Comparison of ENCODE assay signal across 2 cellular contexts in genomic region chr5:74254257-74254656, GRCh38.
A peak's percentile ranks its signal among the peaks of the same experiment; 100 is the strongest.
TF ChIP-seq lines count a peak whose summit lies in the region.

No MANE protein-coding gene starts in this region.

TF ChIP-seq in HEK293, 187 proteins besides CTCF, POLR2A, EP300 and RAD21:
- TF ChIP-seq ZNF335 (tag by site-specific recombination; conservative IDR thresholded peaks at IDR 0.05) (no peak), OVOL3 (tag by site-specific recombination; IDR thresholded peaks at IDR 0.05) (no peak), ZNF837 (tag by site-specific recombination; IDR thresholded peaks at IDR 0.05) (no peak), TSHZ1 (tag by site-specific recombination; IDR thresholded peaks at IDR 0.05; ENCODE audit: borderline replicate concordance) (no peak), ZNF324 (tag by site-specific recombination; IDR thresholded peaks at IDR 0.05) (no peak), SCRT2 (tag by site-specific recombination; IDR thresholded peaks at IDR 0.05) (peak; percentile 85), ZSCAN16 (tag by site-specific recombination; IDR thresholded peaks at IDR 0.05) (no peak), ZNF473 (tag by site-specific recombination; IDR thresholded peaks at IDR 0.05) (no peak), ZNF561 (tag by site-specific recombination; IDR thresholded peaks at IDR 0.05; ENCODE audit: borderline replicate concordance) (no peak), PRDM4 (tag by site-specific recombination; IDR thresholded peaks at IDR 0.05) (no peak), ZNF488 (tag by site-specific recombination; IDR thresholded peaks at IDR 0.05) (no peak), ZNF610 (tag by site-specific recombination; IDR thresholded peaks at IDR 0.05; ENCODE audit: borderline replicate concordance) (no peak), SCRT1 (tag by site-specific recombination; IDR thresholded peaks at IDR 0.05; ENCODE audit: borderline replicate concordance) (peak; percentile 87)
- TF ChIP-seq, protein P1, sequence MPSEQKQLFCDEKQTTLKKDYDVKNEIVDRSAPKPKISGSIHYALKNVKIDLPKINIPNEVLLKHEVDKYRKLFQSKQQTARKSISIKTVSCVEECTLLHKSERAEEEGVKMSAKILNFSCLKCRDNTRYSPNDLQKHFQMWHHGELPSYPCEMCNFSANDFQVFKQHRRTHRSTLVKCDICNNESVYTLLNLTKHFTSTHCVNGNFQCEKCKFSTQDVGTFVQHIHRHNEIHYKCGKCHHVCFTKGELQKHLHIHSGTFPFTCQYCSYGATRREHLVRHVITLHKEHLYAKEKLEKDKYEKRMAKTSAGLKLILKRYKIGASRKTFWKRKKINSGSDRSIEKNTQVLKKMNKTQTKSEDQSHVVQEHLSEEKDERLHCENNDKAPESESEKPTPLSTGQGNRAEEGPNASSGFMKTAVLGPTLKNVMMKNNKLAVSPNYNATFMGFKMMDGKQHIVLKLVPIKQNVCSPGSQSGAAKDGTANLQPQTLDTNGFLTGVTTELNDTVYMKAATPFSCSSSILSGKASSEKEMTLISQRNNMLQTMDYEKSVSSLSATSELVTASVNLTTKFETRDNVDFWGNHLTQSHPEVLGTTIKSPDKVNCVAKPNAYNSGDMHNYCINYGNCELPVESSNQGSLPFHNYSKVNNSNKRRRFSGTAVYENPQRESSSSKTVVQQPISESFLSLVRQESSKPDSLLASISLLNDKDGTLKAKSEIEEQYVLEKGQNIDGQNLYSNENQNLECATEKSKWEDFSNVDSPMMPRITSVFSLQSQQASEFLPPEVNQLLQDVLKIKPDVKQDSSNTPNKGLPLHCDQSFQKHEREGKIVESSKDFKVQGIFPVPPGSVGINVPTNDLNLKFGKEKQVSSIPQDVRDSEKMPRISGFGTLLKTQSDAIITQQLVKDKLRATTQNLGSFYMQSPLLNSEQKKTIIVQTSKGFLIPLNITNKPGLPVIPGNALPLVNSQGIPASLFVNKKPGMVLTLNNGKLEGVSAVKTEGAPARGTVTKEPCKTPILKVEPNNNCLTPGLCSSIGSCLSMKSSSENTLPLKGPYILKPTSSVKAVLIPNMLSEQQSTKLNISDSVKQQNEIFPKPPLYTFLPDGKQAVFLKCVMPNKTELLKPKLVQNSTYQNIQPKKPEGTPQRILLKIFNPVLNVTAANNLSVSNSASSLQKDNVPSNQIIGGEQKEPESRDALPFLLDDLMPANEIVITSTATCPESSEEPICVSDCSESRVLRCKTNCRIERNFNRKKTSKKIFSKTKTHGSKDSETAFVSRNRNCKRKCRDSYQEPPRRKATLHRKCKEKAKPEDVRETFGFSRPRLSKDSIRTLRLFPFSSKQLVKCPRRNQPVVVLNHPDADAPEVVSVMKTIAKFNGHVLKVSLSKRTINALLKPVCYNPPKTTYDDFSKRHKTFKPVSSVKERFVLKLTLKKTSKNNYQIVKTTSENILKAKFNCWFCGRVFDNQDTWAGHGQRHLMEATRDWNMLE (tag by site-specific recombination; conservative IDR thresholded peaks at IDR 0.05; ENCODE audit: low read depth), result no peak

TF ChIP-seq in H1, 55 proteins besides CTCF, POLR2A, EP300 and RAD21:
- TF ChIP-seq CEBPB (IDR thresholded peaks at IDR 0.05; ENCODE audit: low read depth, low read length), result no peak
- TF ChIP-seq SIN3A (conservative IDR thresholded peaks at IDR 0.05 in 1 of 2, IDR thresholded peaks at IDR 0.05 in 1 of 2; ENCODE audit: low read depth in 1 of 2, low read length in 2 of 2), result no peak
- TF ChIP-seq YY1 (IDR thresholded peaks at IDR 0.05; ENCODE audit: low read depth, low read length), result no peak
- TF ChIP-seq TAF7 (optimal IDR thresholded peaks at IDR 0.05; ENCODE audit: borderline replicate concordance, low read depth, low read length), result no peak
- TF ChIP-seq KDM1A (IDR thresholded peaks at IDR 0.05; ENCODE audit: borderline replicate concordance, low read length), result no peak
- TF ChIP-seq TAF1 (IDR thresholded peaks at IDR 0.05; ENCODE audit: low read depth, low read length), result no peak
- no peak for TF ChIP-seq MAFK (IDR thresholded peaks at IDR 0.05; ENCODE audit: low read depth, low read length)
- TF ChIP-seq JUND (IDR thresholded peaks at IDR 0.05; ENCODE audit: low read length), result no peak
- TF ChIP-seq BACH1 (IDR thresholded peaks at IDR 0.05; ENCODE audit: low read length), result no peak
- no peak for TF ChIP-seq SIX5 (IDR thresholded peaks at IDR 0.05; ENCODE audit: low read depth, low read length)
- TF ChIP-seq TBP (IDR thresholded peaks at IDR 0.05; ENCODE audit: low read depth, low read length), result no peak
- no peak for TF ChIP-seq SUZ12 (IDR thresholded peaks at IDR 0.05; ENCODE audit: low read length)
- TF ChIP-seq HDAC2 (IDR thresholded peaks at IDR 0.05; ENCODE audit: borderline replicate concordance in 1 of 2, low read depth in 2 of 2, low read length in 2 of 2), result no peak
